ENCODE assay signal across 26 cellular contexts in the genomic region with DNA sequence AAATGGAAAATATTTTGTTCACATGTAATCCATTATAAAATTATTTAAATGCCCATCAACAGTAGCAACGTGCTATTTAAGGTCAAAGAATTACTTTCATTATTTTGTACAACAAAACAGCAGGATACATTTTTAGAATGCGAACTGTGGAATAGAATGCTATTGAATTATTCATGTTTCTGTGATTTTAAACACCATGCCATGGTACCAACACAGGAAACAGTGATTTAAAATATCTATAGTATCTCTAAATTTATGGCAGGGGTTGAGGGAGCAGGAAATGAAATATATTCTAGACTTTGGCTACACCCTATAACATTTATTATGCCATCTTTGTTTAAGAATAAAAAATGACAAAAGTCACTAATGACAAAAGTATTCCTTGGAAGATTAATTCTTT.
DNase-seq lines count a peak whose midpoint lies in the region; ATAC-seq, FAIRE-seq and TF ChIP-seq lines count a peak whose summit lies in the region.
"Had no signal": no experiment of that assay in that cellular context is flagged by ENCODE, and none has a peak within 500 bp of the region (broad histone marks: within the 10 kb centered on the region; RNA-seq: fewer than 3 reads in every experiment).

No MANE protein-coding gene starts in this region.

- ATAC-seq in activated CD4-positive, CD25-positive, alpha-beta regulatory T cell treated with anti-CD3 and anti-CD28 coated beads, Interleukin-2, amount 50 U/mL, for 24 hours, result no peak
- no peak for ATAC-seq in activated T-cell treated with anti-CD3 and anti-CD28 coated beads, Interleukin-2, amount 50 U/mL, for 72 hours (replicated peaks in 1 of 2)
- ATAC-seq: A549, GM12878 had no signal

- H3K27ac ChIP-seq in A673 (ENCODE audit: low read depth, low read length, poor library complexity, severe bottlenecking), result peak overlapping the region; percentile 67
- peak overlapping the region; percentile 55; the same call in 1 of the 2 replicates for H3K27ac ChIP-seq in GM23248
- H3K27ac ChIP-seq: 22Rv1, A549, BLaER1 had no signal

- POLR2A ChIA-PET in A673 (lab: Charles Lee; ENCODE audit: low non-redundant PET), result no interaction called here

- H3F3A ChIP-seq in GM23248 (ENCODE audit: insufficient read depth), result peaks cover 17% of the 10 kb centered on the region

- BruUV-seq in A673 (replicated peaks; lab: Mats Ljungman, UMichigan), result no TSS peak

- no peak overlapping the region for H3K9ac ChIP-seq in GM23248
- H3K9ac ChIP-seq: BLaER1 had no signal

- no peak overlapping the region for H3K4me3 Mint-ChIP-seq in activated T-cell treated with anti-CD3 and anti-CD28 coated beads, Interleukin-2, amount 50 U/mL, for 72 hours
- H3K4me3 Mint-ChIP-seq: CD14-positive monocyte; CD4-positive, alpha-beta memory T cell; CD4-positive, CD25-positive, alpha-beta regulatory T cell; CD8-positive, alpha-beta memory T cell had no signal

- peaks cover 2% of the 10 kb centered on the region in 2 donors for H3K9me3 Mint-ChIP-seq in activated T-cell treated with anti-CD3 and anti-CD28 coated beads, Interleukin-2, amount 50 U/mL, for 72 hours

- H3K9me3 ChIP-seq in A673 (ENCODE audit: low read depth, low read length, poor library complexity, severe bottlenecking) (no peaks in the 10 kb centered on the region), GM23248 (ENCODE audit: low read depth) (no peaks in the 10 kb centered on the region)
- H3K9me3 ChIP-seq: A549, BE2C, BLaER1 had no signal

- peak; percentile 21 for FAIRE-seq in RCC 7860 (lab: Jason Lieb, UNC)
- FAIRE-seq: A549, GM12878, GM12892, GM18507 had no signal

- in situ Hi-C loops in GM23248 (cut with MboI), result no loop called here

- H3K4me3 ChIP-seq in A673 (ENCODE audit: low read depth, low read length, poor library complexity, severe bottlenecking) (no peak overlapping the region), GM23248 (no peak overlapping the region), foreskin fibroblast (ENCODE audit: low read depth in 1 of 2, low read length in 2 of 2) (no peak overlapping the region)
- H3K4me3 ChIP-seq: A549, BLaER1, GM12878 had no signal

- H2AFZ ChIP-seq in GM23248, result no peak overlapping the region

- no peaks in the 10 kb centered on the region for H3K4me1 Mint-ChIP-seq in activated T-cell treated with anti-CD3 and anti-CD28 coated beads, Interleukin-2, amount 50 U/mL, for 72 hours (ENCODE audit: low read depth)
- H3K4me1 Mint-ChIP-seq: CD8-positive, alpha-beta memory T cell had no signal

- TF ChIP-seq CTCF in A673 (conservative IDR thresholded peaks at IDR 0.05; ENCODE audit: low read depth, low read length) (no peak), foreskin fibroblast (IDR thresholded peaks at IDR 0.05; ENCODE audit: low read depth, low read length) (no peak)

- no peak overlapping the region for H3K4me2 ChIP-seq in GM23248 (ENCODE audit: unreplicated experiment)
- H3K4me2 ChIP-seq: A549 had no signal

- H4K20me1 ChIP-seq in GM23248 (ENCODE audit: insufficient read depth), result no peaks in the 10 kb centered on the region
- H4K20me1 ChIP-seq: BLaER1 had no signal

- peak; percentile 88 for DNase-seq in A673 (ENCODE audit: low spot score)
- DNase-seq in GM23248, result no peak
- DNase-seq in RCC 7860 (ENCODE audit: low spot score), result no peak
- no peak for DNase-seq in foreskin fibroblast
- no peak for DNase-seq in activated T-cell treated with anti-CD3 and anti-CD28 coated beads, Interleukin-2, amount 50 U/mL, for 72 hours
- DNase-seq: ACHN; BE2C; C1 segment of cervical spinal cord; CD4-positive, alpha-beta memory T cell; CD4-positive, CD25-positive, alpha-beta regulatory T cell; CD8-positive, alpha-beta memory T cell; COR-L47; DMS 273 treated with DMSO at 0.1 percent for 48 hours; DMS153; DMS53; DMS79; DND-41; GDM1 had no signal

- WGBS in GM23248 (ENCODE audit: low coverage in 1 of 2, low lambda C conversion rate in 2 of 2, missing lambda C conversion rate in 2 of 2), 2 experiments, result 74 to 75% methylated on average over 2 of the region's 2 CpGs

- H3K27ac Mint-ChIP-seq in activated T-cell treated with anti-CD3 and anti-CD28 coated beads, Interleukin-2, amount 50 U/mL, for 72 hours, result no peak overlapping the region
- H3K27ac Mint-ChIP-seq: CD4-positive, alpha-beta memory T cell; CD4-positive, CD25-positive, alpha-beta regulatory T cell had no signal

- no peaks in the 10 kb centered on the region for H3K27me3 Mint-ChIP-seq in activated T-cell treated with anti-CD3 and anti-CD28 coated beads, Interleukin-2, amount 50 U/mL, for 72 hours (ENCODE audit: low read depth)
- H3K27me3 Mint-ChIP-seq: CD4-positive, alpha-beta memory T cell; CD4-positive, CD25-positive, alpha-beta regulatory T cell; CD8-positive, alpha-beta memory T cell had no signal

- no peaks in the 10 kb centered on the region for H3K27me3 ChIP-seq in A673 (replicated peaks; ENCODE audit: insufficient read depth, low read depth, low read length, poor library complexity)
- no peaks in the 10 kb centered on the region for H3K27me3 ChIP-seq in GM23248 (replicated peaks; ENCODE audit: insufficient read depth)
- H3K27me3 ChIP-seq: BE2C, BLaER1 had no signal

- intact Hi-C loops in A673 (cut with micrococcal nuclease; ENCODE audit: unreplicated experiment), result loop anchor here (5.0 kb wide), 1 partner anchor 57 kb away; no protein-coding TSS in a partner anchor

- H3K36me3 ChIP-seq in A673 (ENCODE audit: insufficient read depth, low read length, poor library complexity, severe bottlenecking) (peaks cover 36% of the 10 kb centered on the region), GM23248 (ENCODE audit: low read depth) (peaks cover 17% of the 10 kb centered on the region; the same call in 1 of the 2 replicates)

- CTCF ChIA-PET in A673 (lab: Charles Lee), result no interaction called here

- H3K4me1 ChIP-seq in A673 (ENCODE audit: insufficient read depth, low read length, poor library complexity, severe bottlenecking) (peaks cover 36% of the 10 kb centered on the region), GM23248 (ENCODE audit: insufficient read depth) (peaks cover 27% of the 10 kb centered on the region)
- H3K4me1 ChIP-seq: A549, BE2C had no signal

- no peaks in the 10 kb centered on the region for H3K9me2 ChIP-seq in GM23248 (ENCODE audit: insufficient read depth)

- H3K79me2 ChIP-seq in GM23248 (ENCODE audit: insufficient read depth), result no peaks in the 10 kb centered on the region

- H3K36me3 Mint-ChIP-seq in activated T-cell treated with anti-CD3 and anti-CD28 coated beads, Interleukin-2, amount 50 U/mL, for 72 hours (ENCODE audit: insufficient read depth in 2 of 2), result peaks cover 12 to 27% of the 10 kb centered on the region in 2 donors
